Comparison of ENCODE assay signal across 37 cellular contexts in the genomic region with DNA sequence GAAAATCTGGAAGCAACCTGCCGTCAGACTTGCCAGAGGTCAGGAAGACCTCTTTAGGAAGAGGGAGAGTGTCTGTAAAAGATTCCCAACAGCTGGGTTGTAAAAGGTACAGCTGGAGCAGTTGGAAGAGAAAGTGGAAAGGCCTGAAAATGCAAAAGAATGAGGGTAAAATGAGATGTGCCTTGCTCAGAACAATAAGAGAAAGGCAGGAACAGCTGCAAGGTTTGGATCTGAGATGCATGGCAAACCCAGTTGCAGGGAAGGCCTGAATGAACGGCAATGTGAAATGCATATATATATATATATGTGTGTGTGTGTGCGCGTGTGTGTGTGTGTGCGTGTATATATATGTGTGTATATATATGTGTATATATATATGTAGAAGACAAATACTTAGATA.
"Had no signal": no experiment of that assay in that cellular context is flagged by ENCODE, and none has a peak within 500 bp of the region (broad histone marks: within the 10 kb centered on the region; RNA-seq: fewer than 3 reads in every experiment).

No MANE protein-coding gene starts in this region.

- H3K27ac ChIP-seq: ascending aorta, cardiac muscle cell, VCaP had no signal

- H3K36me3 Mint-ChIP-seq: activated CD8-positive, alpha-beta memory T cell treated with anti-CD3 and anti-CD28 coated beads, Interleukin-2, amount 10 ng/mL, durations not matched to agents 7 days and 5 days; activated naive CD4-positive, alpha-beta T cell treated with anti-CD3 and anti-CD28 coated beads, Interleukin-2, amount 10 ng/mL, durations not matched to agents 7 days and 5 days; activated naive CD4-positive, alpha-beta T cell treated with anti-CD3 and anti-CD28 coated beads, Interleukin-2, amount 50 U/mL, for 24 hours; activated naive CD8-positive, alpha-beta T cell; activated naive CD8-positive, alpha-beta T cell treated with anti-CD3 and anti-CD28 coated beads, Interleukin-2, amount 10 ng/mL, durations not matched to agents 7 days and 5 days; brain had no signal

- H3K4me3 Mint-ChIP-seq: activated CD4-positive, alpha-beta memory T cell treated with anti-CD3 and anti-CD28 coated beads, Interleukin-2, amount 10 ng/mL, durations not matched to agents 7 days and 5 days; activated CD4-positive, alpha-beta T cell treated with anti-CD3 and anti-CD28 coated beads for 36 hours; activated CD4-positive, alpha-beta T cell treated with anti-CD3 and anti-CD28 coated beads, Interleukin-2, amount 10 ng/mL, durations not matched to agents 7 days and 5 days; activated CD8-positive, alpha-beta memory T cell treated with anti-CD3 and anti-CD28 coated beads, Interleukin-2, amount 10 ng/mL, durations not matched to agents 7 days and 5 days; activated CD8-positive, alpha-beta T cell treated with anti-CD3 and anti-CD28 coated beads, Interleukin-2, amount 10 ng/mL, durations not matched to agents 7 days and 5 days; activated naive CD4-positive, alpha-beta T cell treated with anti-CD3 and anti-CD28 coated beads, Interleukin-2, amount 10 ng/mL, durations not matched to agents 7 days and 5 days; activated naive CD4-positive, alpha-beta T cell treated with anti-CD3 and anti-CD28 coated beads, Interleukin-2, amount 50 U/mL, for 24 hours; activated naive CD8-positive, alpha-beta T cell; activated naive CD8-positive, alpha-beta T cell treated with anti-CD3 and anti-CD28 coated beads, Interleukin-2, amount 10 ng/mL, durations not matched to agents 7 days and 5 days; activated naive CD8-positive, alpha-beta T cell treated with anti-CD3 and anti-CD28 coated beads, Interleukin-2, amount 50 U/mL, for 24 hours; activated T-cell treated with anti-CD3 and anti-CD28 coated beads, Interleukin-2, amount 50 U/mL, for 24 hours; brain; central memory CD8-positive, alpha-beta T cell; T-helper 1 cell treated with Interleukin-12 subunit alpha and Interleukin-12 subunit beta and Interleukin-4 antibody, amounts not matched to agents 30 μg/mL and 1 μg/mL, for 36 hours; T-helper 2 cell treated with Interferon-gamma antibody and Interleukin-4, amounts not matched to agents 5 μg/mL and 100 μg/mL, for 36 hours had no signal

- H3K9me3 ChIP-seq: ascending aorta had no signal

- H3K27ac Mint-ChIP-seq: activated CD4-positive, alpha-beta memory T cell treated with anti-CD3 and anti-CD28 coated beads, Interleukin-2, amount 10 ng/mL, durations not matched to agents 7 days and 5 days; activated CD4-positive, alpha-beta T cell treated with anti-CD3 and anti-CD28 coated beads for 36 hours; activated CD4-positive, alpha-beta T cell treated with anti-CD3 and anti-CD28 coated beads, Interleukin-2, amount 10 ng/mL, durations not matched to agents 7 days and 5 days; activated CD8-positive, alpha-beta memory T cell treated with anti-CD3 and anti-CD28 coated beads, Interleukin-2, amount 10 ng/mL, durations not matched to agents 7 days and 5 days; activated CD8-positive, alpha-beta T cell treated with anti-CD3 and anti-CD28 coated beads, Interleukin-2, amount 10 ng/mL, durations not matched to agents 7 days and 5 days; activated naive CD4-positive, alpha-beta T cell treated with anti-CD3 and anti-CD28 coated beads, Interleukin-2, amount 10 ng/mL, durations not matched to agents 7 days and 5 days; activated naive CD4-positive, alpha-beta T cell treated with anti-CD3 and anti-CD28 coated beads, Interleukin-2, amount 50 U/mL, for 24 hours; activated naive CD8-positive, alpha-beta T cell; activated naive CD8-positive, alpha-beta T cell treated with anti-CD3 and anti-CD28 coated beads, Interleukin-2, amount 10 ng/mL, durations not matched to agents 7 days and 5 days; activated naive CD8-positive, alpha-beta T cell treated with anti-CD3 and anti-CD28 coated beads, Interleukin-2, amount 50 U/mL, for 24 hours; activated T-cell treated with anti-CD3 and anti-CD28 coated beads, Interleukin-2, amount 50 U/mL, for 24 hours; activated T-helper 2 cell treated with anti-CD3 and anti-CD28 coated beads, Interferon-gamma antibody, Interleukin-2, Interleukin-4, amounts not matched to agents 10 μg/mL and 5 μg/mL and 100 μg/mL, durations not matched to agents 14 hours and 24 hours and 36 hours; T-helper 1 cell treated with Interleukin-12 subunit alpha and Interleukin-12 subunit beta and Interleukin-4 antibody, amounts not matched to agents 30 μg/mL and 1 μg/mL, for 36 hours; T-helper 2 cell treated with Interferon-gamma antibody and Interleukin-4, amounts not matched to agents 5 μg/mL and 100 μg/mL, for 36 hours had no signal

- H3K4me1 Mint-ChIP-seq: activated CD4-positive, alpha-beta memory T cell treated with anti-CD3 and anti-CD28 coated beads, Interleukin-2, amount 10 ng/mL, durations not matched to agents 7 days and 5 days; activated CD4-positive, alpha-beta T cell treated with anti-CD3 and anti-CD28 coated beads for 36 hours; activated CD4-positive, alpha-beta T cell treated with anti-CD3 and anti-CD28 coated beads, Interleukin-2, amount 10 ng/mL, durations not matched to agents 7 days and 5 days; activated CD8-positive, alpha-beta memory T cell treated with anti-CD3 and anti-CD28 coated beads, Interleukin-2, amount 10 ng/mL, durations not matched to agents 7 days and 5 days; activated naive CD4-positive, alpha-beta T cell treated with anti-CD3 and anti-CD28 coated beads, Interleukin-2, amount 10 ng/mL, durations not matched to agents 7 days and 5 days; activated naive CD4-positive, alpha-beta T cell treated with anti-CD3 and anti-CD28 coated beads, Interleukin-2, amount 50 U/mL, for 24 hours; activated naive CD8-positive, alpha-beta T cell treated with anti-CD3 and anti-CD28 coated beads, Interleukin-2, amount 10 ng/mL, durations not matched to agents 7 days and 5 days; activated naive CD8-positive, alpha-beta T cell treated with anti-CD3 and anti-CD28 coated beads, Interleukin-2, amount 50 U/mL, for 24 hours; central memory CD8-positive, alpha-beta T cell had no signal

- H3K4me3 ChIP-seq: ascending aorta, cardiac muscle cell had no signal

- H3K4me1 ChIP-seq: ascending aorta had no signal

- ATAC-seq: activated CD4-positive, alpha-beta T cell treated with anti-CD3 and anti-CD28 coated beads for 36 hours; activated CD4-positive, CD25-positive, alpha-beta regulatory T cell treated with anti-CD3 and anti-CD28 coated beads, Interleukin-2, amount 50 U/mL, for 24 hours; activated CD8-positive, alpha-beta memory T cell treated with anti-CD3 and anti-CD28 coated beads, Interleukin-2, amount 10 ng/mL, durations not matched to agents 7 days and 5 days; activated CD8-positive, alpha-beta T cell treated with anti-CD3 and anti-CD28 coated beads, Interleukin-2, amount 10 ng/mL, durations not matched to agents 7 days and 5 days; activated naive CD8-positive, alpha-beta T cell treated with anti-CD3 and anti-CD28 coated beads, Interleukin-2, amount 50 U/mL, for 24 hours had no signal

- H3K27me3 Mint-ChIP-seq: activated CD4-positive, alpha-beta memory T cell treated with anti-CD3 and anti-CD28 coated beads, Interleukin-2, amount 10 ng/mL, durations not matched to agents 7 days and 5 days; activated CD4-positive, alpha-beta T cell treated with anti-CD3 and anti-CD28 coated beads for 36 hours; activated CD4-positive, alpha-beta T cell treated with anti-CD3 and anti-CD28 coated beads, Interleukin-2, amount 10 ng/mL, durations not matched to agents 7 days and 5 days; activated CD8-positive, alpha-beta memory T cell treated with anti-CD3 and anti-CD28 coated beads, Interleukin-2, amount 10 ng/mL, durations not matched to agents 7 days and 5 days; activated naive CD4-positive, alpha-beta T cell treated with anti-CD3 and anti-CD28 coated beads, Interleukin-2, amount 10 ng/mL, durations not matched to agents 7 days and 5 days; activated naive CD4-positive, alpha-beta T cell treated with anti-CD3 and anti-CD28 coated beads, Interleukin-2, amount 50 U/mL, for 24 hours; activated naive CD8-positive, alpha-beta T cell; activated naive CD8-positive, alpha-beta T cell treated with anti-CD3 and anti-CD28 coated beads, Interleukin-2, amount 10 ng/mL, durations not matched to agents 7 days and 5 days; activated naive CD8-positive, alpha-beta T cell treated with anti-CD3 and anti-CD28 coated beads, Interleukin-2, amount 50 U/mL, for 24 hours; activated T-cell treated with anti-CD3 and anti-CD28 coated beads, Interleukin-2, amount 50 U/mL, for 24 hours; brain; central memory CD8-positive, alpha-beta T cell had no signal

- H3K27me3 ChIP-seq: ascending aorta, cardiac muscle cell had no signal

- H3K9me3 Mint-ChIP-seq: activated CD4-positive, alpha-beta memory T cell treated with anti-CD3 and anti-CD28 coated beads, Interleukin-2, amount 10 ng/mL, durations not matched to agents 7 days and 5 days; activated CD4-positive, alpha-beta T cell treated with anti-CD3 and anti-CD28 coated beads, Interleukin-2, amount 10 ng/mL, durations not matched to agents 7 days and 5 days; activated naive CD4-positive, alpha-beta T cell treated with anti-CD3 and anti-CD28 coated beads, Interleukin-2, amount 50 U/mL, for 24 hours; activated naive CD8-positive, alpha-beta T cell treated with anti-CD3 and anti-CD28 coated beads, Interleukin-2, amount 10 ng/mL, durations not matched to agents 7 days and 5 days; activated naive CD8-positive, alpha-beta T cell treated with anti-CD3 and anti-CD28 coated beads, Interleukin-2, amount 50 U/mL, for 24 hours; T-helper 1 cell treated with Interleukin-12 subunit alpha and Interleukin-12 subunit beta and Interleukin-4 antibody, amounts not matched to agents 30 μg/mL and 1 μg/mL, for 36 hours; T-helper 2 cell treated with Interferon-gamma antibody and Interleukin-4, amounts not matched to agents 5 μg/mL and 100 μg/mL, for 36 hours had no signal

- DNase-seq: activated CD4-positive, alpha-beta memory T cell treated with anti-CD3 and anti-CD28 coated beads, Interleukin-2, amount 10 ng/mL, durations not matched to agents 7 days and 5 days; activated CD4-positive, alpha-beta T cell treated with anti-CD3 and anti-CD28 coated beads for 1 hour; activated CD4-positive, alpha-beta T cell treated with anti-CD3 and anti-CD28 coated beads for 36 hours; activated CD4-positive, alpha-beta T cell treated with anti-CD3 and anti-CD28 coated beads for 48 hours; activated CD4-positive, alpha-beta T cell treated with anti-CD3 and anti-CD28 coated beads, Interleukin-2, amount 10 ng/mL, durations not matched to agents 7 days and 5 days; activated CD4-positive, alpha-beta T cell treated with anti-CD3 and anti-CD28 coated beads, Interleukin-2, amount 50 U/mL, for 48 hours; activated CD4-positive, CD25-positive, alpha-beta regulatory T cell; activated CD8-positive, alpha-beta memory T cell treated with anti-CD3 and anti-CD28 coated beads for 24 hours; activated CD8-positive, alpha-beta memory T cell treated with anti-CD3 and anti-CD28 coated beads, Interleukin-2, amount 10 ng/mL, durations not matched to agents 7 days and 5 days; activated CD8-positive, alpha-beta memory T cell treated with anti-CD3 and anti-CD28 coated beads, Interleukin-2, amount 50 U/mL, for 48 hours; activated CD8-positive, alpha-beta T cell treated with anti-CD3 and anti-CD28 coated beads, Interleukin-2, amount 10 ng/mL, durations not matched to agents 7 days and 5 days; activated effector memory CD4-positive, alpha-beta T cell treated with Interleukin-2 at 50 U/mL for 16 hours; activated gamma-delta T cell; activated naive CD4-positive, alpha-beta T cell treated with anti-CD3 and anti-CD28 coated beads, Interleukin-2, amount 10 ng/mL, durations not matched to agents 7 days and 5 days; activated naive CD4-positive, alpha-beta T cell treated with Interleukin-2 at 50 U/mL for 16 hours; activated naive CD8-positive, alpha-beta T cell treated with anti-CD3 and anti-CD28 coated beads, Interleukin-2, amount 10 ng/mL, durations not matched to agents 7 days and 5 days; activated naive CD8-positive, alpha-beta T cell treated with anti-CD3 and anti-CD28 coated beads, Interleukin-2, amount 50 U/mL, for 24 hours; activated T-cell treated with anti-CD3 and anti-CD28 coated beads, Interleukin-2, amount 50 U/mL, for 24 hours; activated T-cell treated with anti-CD3 and anti-CD28 coated beads, Interleukin-2, amount 50 U/mL, for 48 hours; amygdala; anterior cingulate cortex; caudate nucleus; cerebellar nuclear complex; T-helper 1 cell; T-helper 2 cell; T-helper 9 cell had no signal

- H3K36me3 ChIP-seq: ascending aorta, cardiac muscle cell had no signal
